8 cellular contexts compared by ENCODE assay signal in the genomic region with DNA sequence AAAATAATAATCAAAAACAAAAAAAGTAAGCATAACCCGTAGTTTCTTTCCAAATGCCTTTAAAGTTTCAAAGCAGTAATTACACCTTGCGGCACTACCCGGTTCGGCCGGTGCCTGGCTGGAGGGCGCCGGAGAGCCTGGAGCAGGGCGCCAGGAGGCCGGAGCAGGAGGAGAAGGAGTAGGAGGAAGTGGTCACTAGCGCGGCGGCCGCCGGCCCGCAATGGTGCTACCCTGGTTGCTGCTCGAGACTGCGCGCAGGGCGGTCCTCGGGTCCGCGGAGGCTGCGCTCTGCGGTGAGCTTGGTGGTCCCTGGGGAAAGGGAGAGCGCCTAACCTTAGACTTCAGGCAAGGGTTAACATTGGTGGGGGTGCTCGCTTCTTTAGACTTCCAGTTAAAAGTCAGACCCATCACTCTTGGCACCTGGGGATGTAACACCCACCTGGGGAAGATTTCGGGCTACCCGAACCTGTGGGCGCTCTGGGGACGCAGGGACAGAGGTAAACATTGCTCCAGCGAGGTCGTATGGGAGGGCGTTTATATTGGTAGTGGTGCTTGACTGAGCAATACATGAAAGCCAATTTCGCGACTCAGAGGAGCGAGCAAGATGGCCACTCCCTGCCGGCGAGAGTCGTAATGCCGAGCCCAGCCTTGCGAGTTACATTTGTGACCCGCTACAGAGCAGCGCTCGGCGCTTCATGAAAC. TPM values are rescaled to one million over a fixed set of nuclear protein-coding genes. Genes with fewer than 3 reads are reported as not detected.
A peak's percentile ranks its signal among the peaks of the same experiment; 100 is the strongest.
DNase-seq lines count a peak whose midpoint lies in the region; ATAC-seq lines count a peak whose summit lies in the region.

No MANE protein-coding gene starts in this region.

- peak overlapping the region; percentile 96 for H3K27ac Mint-ChIP-seq in memory B cell

- ATAC-seq in GM21360 (IDR thresholded peaks at IDR 0.05; ENCODE audit: unreplicated experiment) (peak; percentile 94), memory B cell (ENCODE audit: low read depth) (peak; percentile 88)

- H3K4me1 Mint-ChIP-seq in memory B cell, result peaks cover 21% of the 10 kb centered on the region

- no peaks in the 10 kb centered on the region for H3K27me3 Mint-ChIP-seq in memory B cell

- no peaks in the 10 kb centered on the region for H3K9me3 Mint-ChIP-seq in memory B cell

- no peaks in the 10 kb centered on the region for H3K36me3 Mint-ChIP-seq in memory B cell

- peak; percentile 86 for DNase-seq in D341Med (ENCODE audit: low spot score)
- peak; percentile 85 for DNase-seq in HT-29 (ENCODE audit: low spot score)
- peak; percentile 85 to 88 for DNase-seq in NOMO-1 (lab: John Stamatoyannopoulos, UW; ENCODE audit: unreplicated experiment in 2 of 2)
- DNase-seq in activated CD8-positive, alpha-beta memory T cell treated with anti-CD3 and anti-CD28 coated beads for 4 hours (ENCODE audit: low read depth in 2 of 2), result peak; percentile 19 to 43
- DNase-seq in effector CD8-positive, alpha-beta T cell (lab: John Stamatoyannopoulos, UW), result peak; percentile 56
- peak; percentile 56 to 67 for DNase-seq in memory B cell (ENCODE audit: low spot score in 2 of 2)
- peak; percentile 49 for DNase-seq in stimulated activated CD8-positive, alpha-beta memory T cell treated with anti-CD3 and anti-CD28 coated beads, Interleukin-12 subunit alpha, Interleukin-12 subunit beta, amount 100 ng/mL, for 4 hours (ENCODE audit: low read depth)

- peak overlapping the region; percentile 99 for H3K4me3 Mint-ChIP-seq in memory B cell

RNA-seq across cellular contexts. Expression of gene USP45, which starts 5.8 kb away (rescaled TPM):
- 3.6 and 4.3 TPM in 2 replicates for total RNA-seq in HT-29 (2014; rRNA removed; shearing (Covaris generic))

RNA-seq across cellular contexts. Expression of gene CCNC, which starts 47.5 kb away (rescaled TPM):
- total RNA-seq in HT-29 (2014; rRNA removed; shearing (Covaris generic)), result 46.8 and 49.4 TPM in 2 replicates

Comparison
In these comparisons a context has a peak if more than half of its experiments do, and no peak if none do; other contexts are left out.
1. Peak in every context shown above with its lines: DNase-seq and ATAC-seq.
2. DNase-seq: peak in every context shown above with its lines; median percentile 86 in NOMO-1; 86 in D341Med; 85 in HT-29; 62 in memory B cell; 56 in effector CD8-positive, alpha-beta T cell; 49 in stimulated activated CD8-positive, alpha-beta memory T cell treated with anti-CD3 and anti-CD28 coated beads, Interleukin-12 subunit alpha, Interleukin-12 subunit beta, amount 100 ng/mL, for 4 hours; 31 in activated CD8-positive, alpha-beta memory T cell treated with anti-CD3 and anti-CD28 coated beads for 4 hours.